Comparison of ENCODE assay signal across 1 cellular context in the genomic region with DNA sequence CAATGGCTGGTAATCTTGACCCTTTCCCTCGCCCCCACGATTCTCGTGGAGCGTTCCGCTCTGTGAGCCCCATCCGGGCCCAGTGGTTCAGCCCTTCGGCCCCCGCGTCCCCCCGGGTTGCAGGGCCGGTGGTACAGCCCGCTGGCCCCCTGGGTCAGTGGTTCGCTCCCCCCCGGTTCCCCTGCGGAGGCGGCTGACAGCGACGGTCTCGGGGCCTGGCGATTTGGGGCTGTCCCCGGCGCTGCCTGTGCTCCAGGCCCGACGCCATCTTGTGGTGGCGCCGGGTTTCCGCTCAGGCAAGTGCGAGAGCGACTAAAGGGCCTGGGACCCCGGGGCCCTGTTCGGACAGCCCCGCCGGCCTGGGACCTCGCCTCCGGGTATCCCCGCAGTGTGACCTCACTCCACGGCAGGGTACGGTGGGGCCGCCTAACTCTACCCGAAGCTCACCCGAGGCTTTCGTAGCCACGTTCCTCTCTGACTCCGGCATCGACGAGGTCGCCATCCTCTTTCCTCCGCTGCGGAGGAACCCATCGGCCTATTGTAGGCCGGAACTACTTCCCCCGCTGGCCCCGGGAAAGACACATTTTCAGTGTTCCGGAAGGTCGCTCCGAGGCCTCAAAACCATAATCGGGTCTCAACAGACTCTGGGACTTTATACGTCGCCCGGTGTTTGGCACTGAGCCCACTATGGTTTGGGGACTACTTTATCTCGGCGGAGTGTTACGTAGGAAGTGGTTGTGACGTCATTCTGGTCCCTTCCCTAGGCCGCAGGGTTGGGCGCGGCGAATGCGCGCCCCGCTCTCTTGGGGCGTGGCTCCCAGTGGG.
A peak's percentile ranks its signal among the peaks of the same experiment; 100 is the strongest.
TF ChIP-seq lines count a peak whose summit lies in the region.

A gene with protein sequence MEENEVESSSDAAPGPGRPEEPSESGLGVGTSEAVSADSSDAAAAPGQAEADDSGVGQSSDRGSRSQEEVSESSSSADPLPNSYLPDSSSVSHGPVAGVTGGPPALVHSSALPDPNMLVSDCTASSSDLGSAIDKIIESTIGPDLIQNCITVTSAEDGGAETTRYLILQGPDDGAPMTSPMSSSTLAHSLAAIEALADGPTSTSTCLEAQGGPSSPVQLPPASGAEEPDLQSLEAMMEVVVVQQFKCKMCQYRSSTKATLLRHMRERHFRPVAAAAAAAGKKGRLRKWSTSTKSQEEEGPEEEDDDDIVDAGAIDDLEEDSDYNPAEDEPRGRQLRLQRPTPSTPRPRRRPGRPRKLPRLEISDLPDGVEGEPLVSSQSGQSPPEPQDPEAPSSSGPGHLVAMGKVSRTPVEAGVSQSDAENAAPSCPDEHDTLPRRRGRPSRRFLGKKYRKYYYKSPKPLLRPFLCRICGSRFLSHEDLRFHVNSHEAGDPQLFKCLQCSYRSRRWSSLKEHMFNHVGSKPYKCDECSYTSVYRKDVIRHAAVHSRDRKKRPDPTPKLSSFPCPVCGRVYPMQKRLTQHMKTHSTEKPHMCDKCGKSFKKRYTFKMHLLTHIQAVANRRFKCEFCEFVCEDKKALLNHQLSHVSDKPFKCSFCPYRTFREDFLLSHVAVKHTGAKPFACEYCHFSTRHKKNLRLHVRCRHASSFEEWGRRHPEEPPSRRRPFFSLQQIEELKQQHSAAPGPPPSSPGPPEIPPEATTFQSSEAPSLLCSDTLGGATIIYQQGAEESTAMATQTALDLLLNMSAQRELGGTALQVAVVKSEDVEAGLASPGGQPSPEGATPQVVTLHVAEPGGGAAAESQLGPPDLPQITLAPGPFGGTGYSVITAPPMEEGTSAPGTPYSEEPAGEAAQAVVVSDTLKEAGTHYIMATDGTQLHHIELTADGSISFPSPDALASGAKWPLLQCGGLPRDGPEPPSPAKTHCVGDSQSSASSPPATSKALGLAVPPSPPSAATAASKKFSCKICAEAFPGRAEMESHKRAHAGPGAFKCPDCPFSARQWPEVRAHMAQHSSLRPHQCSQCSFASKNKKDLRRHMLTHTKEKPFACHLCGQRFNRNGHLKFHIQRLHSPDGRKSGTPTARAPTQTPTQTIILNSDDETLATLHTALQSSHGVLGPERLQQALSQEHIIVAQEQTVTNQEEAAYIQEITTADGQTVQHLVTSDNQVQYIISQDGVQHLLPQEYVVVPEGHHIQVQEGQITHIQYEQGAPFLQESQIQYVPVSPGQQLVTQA (N-terminal part only) (minus strand): TSS at position 529 of the 825 bp plus-strand sequence. CDS start 793 bp downstream, outside the sequence.

TF ChIP-seq in neural cell, 6 proteins besides CTCF, POLR2A, EP300 and RAD21 (continued from another document):
- TF ChIP-seq POLR2AphosphoS5 (IDR thresholded peaks at IDR 0.05) = peak; percentile 96
- peak; percentile 53 for TF ChIP-seq EZH2 (IDR thresholded peaks at IDR 0.05; ENCODE audit: borderline replicate concordance, insufficient read depth, low read length, poor library complexity, severe bottlenecking)
- TF ChIP-seq TAF1 (IDR thresholded peaks at IDR 0.05; ENCODE audit: low read depth) = peak; percentile 98
